7 cellular contexts compared by ENCODE assay signal in genomic region chr4:177554966-177555574, GRCh38.
DNase-seq lines count a peak whose midpoint lies in the region; ATAC-seq and TF ChIP-seq lines count a peak whose summit lies in the region.

No MANE protein-coding gene starts in this region.

- ATAC-seq in GM19351 (IDR thresholded peaks at IDR 0.05; ENCODE audit: unreplicated experiment), result peak; percentile 64
- no peak for ATAC-seq in omental fat pad (ENCODE audit: low FRiP score)

- no peaks in the 10 kb centered on the region for H3K36me3 Mint-ChIP-seq in Calu3 (ENCODE audit: insufficient read depth, unreplicated experiment)

- no peak overlapping the region for H3K4me3 Mint-ChIP-seq in Calu3 (ENCODE audit: low read depth, unreplicated experiment)

- no peaks in the 10 kb centered on the region for H3K9me3 Mint-ChIP-seq in Calu3 (ENCODE audit: low read depth, unreplicated experiment)

- no peaks in the 10 kb centered on the region for H3K27me3 Mint-ChIP-seq in Calu3 (ENCODE audit: unreplicated experiment)

- no TSS peak for BruUV-seq in Calu3 (replicated peaks; lab: Mats Ljungman, UMichigan)

- no peaks in the 10 kb centered on the region for H3K4me1 Mint-ChIP-seq in Calu3 (ENCODE audit: low read depth, unreplicated experiment)

- intact Hi-C loops in Calu3 (cut with micrococcal nuclease; ENCODE audit: unreplicated experiment), result loop anchor here (5.0 kb wide), 1 partner anchor 1752 kb away; no protein-coding TSS in a partner anchor

- no peak overlapping the region for H3K27ac Mint-ChIP-seq in Calu3 (ENCODE audit: unreplicated experiment)

- CTCF ChIA-PET in Calu3 (lab: Charles Lee), result no interaction called here

- peak; percentile 35 for DNase-seq in Calu3
- peak; percentile 10 for DNase-seq in NCI-H748 treated with DMSO at 0.1 percent for 48 hours (lab: John Stamatoyannopoulos, UW)
- DNase-seq in epidermal melanocyte (ENCODE audit: insufficient read length, low spot score), result peak; percentile 48
- DNase-seq in renal cortical epithelial cell (ENCODE audit: low read depth), result peak; percentile 32
- no peak for DNase-seq in omental fat pad (ENCODE audit: low spot score)
- DNase-seq in amniotic stem cell (lab: John Stamatoyannopoulos, UW), result no peak

- TF ChIP-seq CTCF in Calu3 (IDR thresholded peaks at IDR 0.05; ENCODE audit: unreplicated experiment) (peak; percentile 34), omental fat pad (IDR thresholded peaks at IDR 0.05) (no peak)

Comparison
In these comparisons a context has a peak if more than half of its experiments do, and no peak if none do; other contexts are left out.
1. DNase-seq: peak in Calu3 (single experiment), NCI-H748 treated with DMSO at 0.1 percent for 48 hours (single experiment), epidermal melanocyte (single experiment) and renal cortical epithelial cell (single experiment); none in omental fat pad (single experiment) and amniotic stem cell (single experiment).